Comparison of ENCODE assay signal across 6 cellular contexts in genomic region chr4:86990510-86990909, GRCh38.
"Had no signal": no experiment of that assay in that cellular context is flagged by ENCODE, and none has a peak within 500 bp of the region (broad histone marks: within the 10 kb centered on the region; RNA-seq: fewer than 3 reads in every experiment).

No MANE protein-coding gene starts in this region.

- H2AFZ ChIP-seq: GM23248 had no signal

- DNase-seq: GM23248, GOT3, H7, HCEC 1CT, IMR-90 had no signal

- H3K9ac ChIP-seq: GM23248 had no signal

- H3K4me3 ChIP-seq: GM23248 had no signal

- FAIRE-seq: HTR-8/SVneo had no signal

- H3K27ac ChIP-seq: GM23248 had no signal
